In the genomic region with DNA sequence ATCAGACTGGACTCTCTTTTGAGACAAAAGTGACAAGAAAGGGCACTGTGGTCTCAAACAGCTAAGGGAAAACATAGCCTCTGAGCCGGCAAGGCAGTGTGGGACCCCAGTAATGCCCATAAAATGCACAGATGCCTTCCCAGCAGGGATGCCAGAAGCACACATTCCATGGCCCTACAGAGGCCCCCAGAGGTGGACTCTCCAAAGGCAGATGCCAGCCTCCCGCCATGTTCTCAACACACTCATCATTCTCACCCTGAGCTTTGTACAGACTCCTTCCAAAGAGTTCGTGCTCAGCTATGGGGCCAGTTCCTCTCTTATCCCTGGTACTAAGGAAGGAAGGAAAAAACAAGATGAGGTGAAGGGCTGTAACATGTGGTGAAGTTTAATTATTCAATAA, we compare ENCODE assay signal across 26 cellular contexts.
"Had no signal": no experiment of that assay in that cellular context is flagged by ENCODE, and none has a peak within 500 bp of the region (broad histone marks: within the 10 kb centered on the region; RNA-seq: fewer than 3 reads in every experiment).

No MANE protein-coding gene starts in this region.

- H3K36me3 ChIP-seq: pancreas, prostate gland, right lobe of liver, spleen, stomach, thoracic aorta, thyroid gland, tibial nerve, upper lobe of left lung, vagina had no signal

- ATAC-seq: naive thymus-derived CD8-positive, alpha-beta T cell; natural killer cell treated with Interleukin-12 subunit alpha and Interleukin-12 subunit beta and Interleukin-15 and Interleukin-18, amount 100 ng/mL, for 72 hours; pancreas; right cardiac atrium; right lobe of liver; stimulated activated memory B cell treated with anti-CD40 and anti-IgM and Interleukin-4, amounts not matched to agents 10 μg/mL and 1 μg/mL and 100 μg/mL, for 72 hours had no signal

- H3K27me3 ChIP-seq: pancreas, right lobe of liver, spleen, stomach, thyroid gland, tibial nerve, upper lobe of left lung, vagina had no signal

- H3K4me2 ChIP-seq: smooth muscle cell had no signal

- H3K4me1 ChIP-seq: pancreas, prostate gland, right lobe of liver, stomach, thyroid gland, tibial nerve, upper lobe of left lung, vagina had no signal

- DNase-seq: naive B cell; naive thymus-derived CD8-positive, alpha-beta T cell; nephron progenitor cell; occipital lobe; pancreas; right cardiac atrium; right lobe of liver; spleen; stimulated activated CD4-positive, alpha-beta T cell treated with anti-CD3 and anti-CD28 coated beads, Interleukin-12 subunit alpha, Interleukin-12 subunit beta, amount 100 ng/mL, for 4 hours; stimulated activated CD4-positive, alpha-beta T cell treated with anti-CD3 and anti-CD28 coated beads, Interleukin-1b, Interleukin-23, amount 100 ng/mL, for 48 hours; stimulated activated CD4-positive, alpha-beta T cell treated with anti-CD3 and anti-CD28 coated beads, Interleukin-4, amount 100 ng/mL, for 1 hour; stimulated activated CD4-positive, alpha-beta T cell treated with anti-CD3 and anti-CD28 coated beads, Interleukin-4, amount 100 ng/mL, for 4 hours; stimulated activated CD8-positive, alpha-beta memory T cell treated with anti-CD3 and anti-CD28 coated beads, Interleukin-4, amount 100 ng/mL, for 48 hours; stimulated activated naive CD4-positive, alpha-beta T cell; stomach; thyroid gland; trophoblast cell had no signal

- H3K27ac ChIP-seq: pancreas, prostate gland, right lobe of liver, skin epidermis, spleen, stomach, thoracic aorta, thyroid gland, tibial nerve, upper lobe of left lung, vagina had no signal

- H3K4me3 ChIP-seq: pancreas, prostate gland, right lobe of liver, skin epidermis, smooth muscle cell, spleen, stomach, thoracic aorta, thyroid gland, tibial nerve, upper lobe of left lung, vagina had no signal

- H3K9me3 ChIP-seq: pancreas, prostate gland, right lobe of liver, spleen, stomach, thoracic aorta, thyroid gland, tibial nerve, upper lobe of left lung, vagina had no signal
